In genomic region chr3:47228088-47228487, GRCh38 we compare ENCODE assay signal across 13 cellular contexts. TPM values are rescaled to one million over a fixed set of nuclear protein-coding genes. Genes with fewer than 3 reads are reported as not detected.
DNase-seq lines count a peak whose midpoint lies in the region; ATAC-seq and TF ChIP-seq lines count a peak whose summit lies in the region.
"Had no signal": no experiment of that assay in that cellular context is flagged by ENCODE, and none has a peak within 500 bp of the region (broad histone marks: within the 10 kb centered on the region; RNA-seq: fewer than 3 reads in every experiment).

No MANE protein-coding gene starts in this region.

- intact Hi-C loops in left ventricle myocardium superior (cut with micrococcal nuclease) = no loop called here

- no peak for TF ChIP-seq CTCF in GM12875 (IDR thresholded peaks at IDR 0.05; ENCODE audit: borderline replicate concordance, insufficient read depth, low read depth, low read length)

- H3K4me3 ChIP-seq in GM12875 (ENCODE audit: low read depth, low read length) = peak overlapping the region; percentile 11
- H3K4me3 ChIP-seq: BLaER1, esophagus squamous epithelium had no signal

- ATAC-seq in GM21529 (IDR thresholded peaks at IDR 0.05; ENCODE audit: unreplicated experiment) (peak; percentile 55), HG03460 (IDR thresholded peaks at IDR 0.05; ENCODE audit: unreplicated experiment) (peak; percentile 57), left ventricle myocardium superior (peak; percentile 25)

- DNase-seq in left ventricle myocardium superior = no peak
- DNase-seq in islet precursor cell = no peak
- no peak for DNase-seq in DMS114 treated with DMSO at 0.1 percent for 48 hours (lab: John Stamatoyannopoulos, UW; ENCODE audit: unreplicated experiment)
- no peak for DNase-seq in inferior parietal cortex (ENCODE audit: extremely low spot score)
- DNase-seq in activated T-cell treated with anti-CD3 and anti-CD28 coated beads, Interleukin-2, amount 50 U/mL, for 1 hour = no peak
- DNase-seq: activated CD4-positive, alpha-beta memory T cell treated with anti-CD3 and anti-CD28 coated beads, Interleukin-2, amount 10 ng/mL, durations not matched to agents 7 days and 5 days; esophagus squamous epithelium; left cardiac atrium; NCI-H2107 had no signal

RNA-seq across cellular contexts. Expression of gene KIF9, which starts 54.5 kb away (rescaled TPM):
- 8.8 TPM for total RNA-seq in left ventricle myocardium superior

RNA-seq across cellular contexts. Expression of gene KLHL18, which starts 54.7 kb away (rescaled TPM):
- total RNA-seq in left ventricle myocardium superior = 55.0 TPM
